Comparison of ENCODE assay signal across 1 cellular context in genomic region chr16:46918905-46919792, GRCh38.
TF ChIP-seq lines count a peak whose summit lies in the region.

No MANE protein-coding gene starts in this region.

TF ChIP-seq in HepG2, 621 proteins besides CTCF, POLR2A, EP300 and RAD21 (continued from another document and continues in another):
- TF ChIP-seq ZIK1 (CRISPR knock-in tag; IDR thresholded peaks at IDR 0.05; ENCODE audit: borderline replicate concordance, low read depth) (peak; percentile 96), MXI1 (IDR thresholded peaks at IDR 0.05; ENCODE audit: borderline replicate concordance, low read depth, low read length) (peak; percentile 56; the same call in 2 of the 3 replicates), IRX3 (CRISPR knock-in tag; IDR thresholded peaks at IDR 0.05; ENCODE audit: borderline replicate concordance, low read depth) (0 out of 2 replicates have a peak, but pooled peaks have one; percentile 33), MXD3 (CRISPR knock-in tag; IDR thresholded peaks at IDR 0.05) (no peak), NR3C1 (CRISPR knock-in tag; IDR thresholded peaks at IDR 0.05) (no peak), CHD2 (IDR thresholded peaks at IDR 0.05; ENCODE audit: low read depth, low read length) (no peak), U2AF1 (optimal IDR thresholded peaks at IDR 0.05; ENCODE audit: low read depth, low read length) (peak; percentile 47), ZMYM4 (CRISPR knock-in tag; IDR thresholded peaks at IDR 0.05) (peak; percentile 90), JUN (CRISPR knock-in tag; IDR thresholded peaks at IDR 0.05) (peak; percentile 81), RXRA (CRISPR knock-in tag; IDR thresholded peaks at IDR 0.05) (peak; percentile 97), ZFX (CRISPR knock-in tag; IDR thresholded peaks at IDR 0.05; ENCODE audit: low read depth) (peak; percentile 54; the same call in 1 of the 2 replicates), HMGXB3 (CRISPR knock-in tag; IDR thresholded peaks at IDR 0.05; ENCODE audit: borderline replicate concordance) (peak; percentile 44; the same call in 1 of the 2 replicates), ISX (CRISPR knock-in tag; conservative IDR thresholded peaks at IDR 0.05) (no peak), ZNF264 (CRISPR knock-in tag; IDR thresholded peaks at IDR 0.05) (peak; percentile 71), POLR2AphosphoS2 (IDR thresholded peaks at IDR 0.05; ENCODE audit: low read depth, low read length) (0 out of 2 replicates have a peak, but pooled peaks have one; percentile 61), ONECUT2 (CRISPR knock-in tag; IDR thresholded peaks at IDR 0.05) (no peak), NCOA5 (CRISPR knock-in tag; IDR thresholded peaks at IDR 0.05) (no peak), FUBP1 (CRISPR knock-in tag; IDR thresholded peaks at IDR 0.05; ENCODE audit: borderline replicate concordance) (no peak), ZNF550 (CRISPR knock-in tag; IDR thresholded peaks at IDR 0.05; ENCODE audit: borderline replicate concordance) (peak; percentile 84; the same call in 1 of the 2 replicates), ZNF670 (CRISPR knock-in tag; IDR thresholded peaks at IDR 0.05; ENCODE audit: borderline replicate concordance) (no peak), SYNCRIP (IDR thresholded peaks at IDR 0.05; ENCODE audit: insufficient read depth, low read depth, low read length) (no peak), RARA (CRISPR knock-in tag; IDR thresholded peaks at IDR 0.05) (peak; percentile 89), MXD4 (CRISPR knock-in tag; IDR thresholded peaks at IDR 0.05) (no peak), ZNF350 (CRISPR knock-in tag; IDR thresholded peaks at IDR 0.05; ENCODE audit: borderline replicate concordance, low read depth) (peak; percentile 72), HNRNPUL1 (IDR thresholded peaks at IDR 0.05; ENCODE audit: low read depth, low read length) (no peak), HNRNPK (IDR thresholded peaks at IDR 0.05; ENCODE audit: low read depth, low read length, poor library complexity, severe bottlenecking) (no peak), ZSCAN25 (CRISPR knock-in tag; IDR thresholded peaks at IDR 0.05) (peak; percentile 17; the same call in 1 of the 2 replicates), ELF4 (CRISPR knock-in tag; IDR thresholded peaks at IDR 0.05; ENCODE audit: borderline replicate concordance) (no peak), CBX2 (IDR thresholded peaks at IDR 0.05; ENCODE audit: low read depth, low read length) (no peak), CBX2 (CRISPR knock-in tag; IDR thresholded peaks at IDR 0.05; ENCODE audit: low read depth) (no peak), ZBTB2 (CRISPR knock-in tag; IDR thresholded peaks at IDR 0.05; ENCODE audit: low read depth) (no peak; the same call in 1 of the 2 replicates), ZBTB40 (IDR thresholded peaks at IDR 0.05) (no peak), ZBTB40 (CRISPR knock-in tag; IDR thresholded peaks at IDR 0.05) (no peak), TSC22D2 (CRISPR knock-in tag; IDR thresholded peaks at IDR 0.05; ENCODE audit: borderline replicate concordance) (no peak), ZNF713 (CRISPR knock-in tag; IDR thresholded peaks at IDR 0.05) (peak; percentile 90; the same call in 1 of the 2 replicates), SATB2 (CRISPR knock-in tag; IDR thresholded peaks at IDR 0.05) (no peak), IKZF1 (IDR thresholded peaks at IDR 0.05) (no peak), TBX3 (IDR thresholded peaks at IDR 0.05; ENCODE audit: borderline replicate concordance) (peak; percentile 52; the same call in 1 of the 2 replicates), POLR2G (IDR thresholded peaks at IDR 0.05; ENCODE audit: low read depth, low read length) (peak; percentile 58), ZNF296 (CRISPR knock-in tag; conservative IDR thresholded peaks at IDR 0.05) (no peak), MAZ (IDR thresholded peaks at IDR 0.05; ENCODE audit: borderline replicate concordance, low read depth, low read length) (no peak), MAZ (CRISPR knock-in tag; IDR thresholded peaks at IDR 0.05; ENCODE audit: low read depth) (peak; percentile 78), SPEN (CRISPR knock-in tag; IDR thresholded peaks at IDR 0.05; ENCODE audit: low read depth) (peak; percentile 60; the same call in 1 of the 2 replicates), PAXIP1 (CRISPR knock-in tag; conservative IDR thresholded peaks at IDR 0.05) (peak; percentile 82)
